8 cellular contexts compared by ENCODE assay signal in genomic region chr3:4303187-4304123, GRCh38. TPM values are rescaled to one million over a fixed set of nuclear protein-coding genes. Genes with fewer than 3 reads are reported as not detected.
A peak's percentile ranks its signal among the peaks of the same experiment; 100 is the strongest.
DNase-seq lines count a peak whose midpoint lies in the region; ATAC-seq, FAIRE-seq and TF ChIP-seq lines count a peak whose summit lies in the region.

Gene SETMAR, plus strand, starts transcription at chr3:4303369. Its CDS starts 2 bp downstream, at chr3:4303371.

- peak; percentile 82 for TF ChIP-seq POLR2A in endothelial cell of umbilical vein (IDR thresholded peaks at IDR 0.05; ENCODE audit: low read depth, low read length)

- H3K36me3 ChIP-seq in Caco-2 (ENCODE audit: control insufficient read depth, insufficient read depth, low read length) = no peaks in the 10 kb centered on the region
- peaks cover 19% of the 10 kb centered on the region for H3K36me3 ChIP-seq in OCI-LY1 (ENCODE audit: insufficient read depth, low read length)
- no peaks in the 10 kb centered on the region for H3K36me3 ChIP-seq in endothelial cell of umbilical vein (ENCODE audit: control insufficient read depth in 2 of 2, extremely low read depth in 1 of 2, insufficient read depth in 2 of 2, low read length in 2 of 2)

- H3K27me3 ChIP-seq in Caco-2 (replicated peaks; ENCODE audit: control insufficient read depth, insufficient read depth, low read length) (no peaks in the 10 kb centered on the region), OCI-LY1 (ENCODE audit: insufficient read depth, low read length) (no peaks in the 10 kb centered on the region), endothelial cell of umbilical vein (ENCODE audit: control insufficient read depth in 2 of 2, insufficient read depth in 2 of 2, low read length in 2 of 2) (no peaks in the 10 kb centered on the region)

- peaks cover 5% of the 10 kb centered on the region for H3K36me3 Mint-ChIP-seq in Caco-2 (ENCODE audit: insufficient read depth, unreplicated experiment)

- H3K79me2 ChIP-seq in OCI-LY1 (ENCODE audit: insufficient read depth, low read length) (no peaks in the 10 kb centered on the region), endothelial cell of umbilical vein (ENCODE audit: control insufficient read depth, insufficient read depth, low read length) (peaks cover 6% of the 10 kb centered on the region)

- POLR2A ChIA-PET in Caco-2 (lab: Charles Lee) (interaction anchor here (0.5 to 0.6 kb wide), 2 partner anchors 153 to 758 kb away, joined by 3 read pairs; no protein-coding TSS in a partner anchor), endothelial cell of umbilical vein (lab: Charles Lee) (interaction anchor here (0.5 kb wide), 1 partner anchor 710 kb away, joined by 3 read pairs; no protein-coding TSS in a partner anchor)

- H3K9me2 ChIP-seq in OCI-LY1 (ENCODE audit: low read depth, low read length) = no peaks in the 10 kb centered on the region

- no peaks in the 10 kb centered on the region for H3K27me3 Mint-ChIP-seq in Caco-2 (ENCODE audit: insufficient read depth, unreplicated experiment)

- no peaks in the 10 kb centered on the region for H3K9me1 ChIP-seq in endothelial cell of umbilical vein (replicated peaks; ENCODE audit: control insufficient read depth, extremely low read depth, insufficient read depth, low read length)

- H3K4me1 ChIP-seq in Caco-2 (peaks cover 17% of the 10 kb centered on the region), OCI-LY1 (ENCODE audit: insufficient read depth, low read length, severe bottlenecking) (peaks cover 13% of the 10 kb centered on the region), endothelial cell of umbilical vein (ENCODE audit: control insufficient read depth, extremely low read depth, insufficient read depth, low read length) (peaks cover 9% of the 10 kb centered on the region)

- peak; percentile 97 for ATAC-seq in GM21367 (IDR thresholded peaks at IDR 0.05; ENCODE audit: unreplicated experiment)

- FAIRE-seq in endothelial cell of umbilical vein (lab: Jason Lieb, UNC) = peak; percentile 92

- BruUV-seq in Caco-2 (replicated peaks; lab: Mats Ljungman, UMichigan) = TSS peak; percentile 30
- BruUV-seq in endothelial cell of umbilical vein (replicated peaks; lab: Mats Ljungman, UMichigan) = TSS peak; percentile 57

- H3K9me3 Mint-ChIP-seq in Caco-2 (ENCODE audit: unreplicated experiment) = no peaks in the 10 kb centered on the region

- H3K9me3 ChIP-seq in Caco-2 = no peaks in the 10 kb centered on the region
- no peaks in the 10 kb centered on the region for H3K9me3 ChIP-seq in OCI-LY1 (ENCODE audit: low read length)
- no peaks in the 10 kb centered on the region for H3K9me3 ChIP-seq in endothelial cell of umbilical vein (replicated peaks; ENCODE audit: control insufficient read depth, insufficient read depth, low read length)

- no peaks in the 10 kb centered on the region for H4K20me1 ChIP-seq in OCI-LY1 (ENCODE audit: insufficient read depth, low read length)
- H4K20me1 ChIP-seq in endothelial cell of umbilical vein (replicated peaks; ENCODE audit: control insufficient read depth, extremely low read depth, insufficient read depth, low read length) = no peaks in the 10 kb centered on the region

- peak within 1 kb of the TSS; percentile 72; the same call in 1 of the 2 replicates for H2AFZ ChIP-seq in OCI-LY1 (ENCODE audit: low read length)
- H2AFZ ChIP-seq in endothelial cell of umbilical vein (ENCODE audit: low read depth, low read length) = peak within 1 kb of the TSS; percentile 90

- peak within 1 kb of the TSS; percentile 98 for H3K9ac ChIP-seq in OCI-LY1 (ENCODE audit: low read length)
- peak within 1 kb of the TSS; percentile 76 for H3K9ac ChIP-seq in endothelial cell of umbilical vein (replicated peaks; ENCODE audit: extremely low read depth, insufficient read depth, low read length)

- peak within 1 kb of the TSS; percentile 94 for H3K4me3 Mint-ChIP-seq in Caco-2 (ENCODE audit: unreplicated experiment)

- intact Hi-C loops in Caco-2 (cut with micrococcal nuclease; ENCODE audit: unreplicated experiment) = no loop called here
- intact Hi-C loops in endothelial cell of umbilical vein (cut with micrococcal nuclease) = loop anchor here (1.0 to 2.0 kb wide), 2 partner anchors 189 to 330 kb away; partner anchors contain the start of gene ITPR1

- H3K4me1 Mint-ChIP-seq in Caco-2 (ENCODE audit: low read depth, unreplicated experiment) = peaks cover 16% of the 10 kb centered on the region

- dilution Hi-C loops in endothelial cell of umbilical vein (cut with MboI; ENCODE audit: extremely low pct_ligation_motif_present, low sequenced_read_pairs) = no loop called here

- peak within 1 kb of the TSS; percentile 81 for H3K4me3 ChIP-seq in Caco-2 (ENCODE audit: low read depth, low read length)
- H3K4me3 ChIP-seq in OCI-LY1 (ENCODE audit: low read depth, low read length, poor library complexity, severe bottlenecking) = peak within 1 kb of the TSS; percentile 97
- H3K4me3 ChIP-seq in endothelial cell of umbilical vein (replicated peaks in 1 of 3; ENCODE audit: insufficient read depth in 1 of 3, low read depth in 1 of 3, low read length in 3 of 3) = peak within 1 kb of the TSS; percentile 57 to 74 (median 59)

- no peaks in the 10 kb centered on the region for H3F3A ChIP-seq in OCI-LY1 (ENCODE audit: insufficient read depth, low read length)

- CTCF ChIA-PET in Caco-2 (lab: Charles Lee) (no interaction called here), endothelial cell of umbilical vein (lab: Charles Lee) (interaction anchor here (1.3 to 1.6 kb wide), 2 partner anchors 11 to 330 kb away, joined by 3 to 4 read pairs; no protein-coding TSS in a partner anchor)

- H3K4me2 ChIP-seq in OCI-LY1 (ENCODE audit: low read length) (peak within 1 kb of the TSS; percentile 89), endothelial cell of umbilical vein (ENCODE audit: insufficient read depth, low read length) (peak within 1 kb of the TSS; percentile 77)

- no peak for TF ChIP-seq CTCF in Caco-2 (IDR thresholded peaks at IDR 0.05; ENCODE audit: insufficient read depth in 1 of 2, low read depth in 1 of 2, low read length in 1 of 2, severe bottlenecking in 1 of 2, unreplicated experiment in 1 of 2)
- no peak for TF ChIP-seq CTCF in OCI-LY1 (IDR thresholded peaks at IDR 0.05; ENCODE audit: low read length)
- no peak for TF ChIP-seq CTCF in endothelial cell of umbilical vein (IDR thresholded peaks at IDR 0.05; ENCODE audit: extremely low read depth in 1 of 2, insufficient read depth in 1 of 2, low read depth in 1 of 2, low read length in 2 of 2)

- H3K27ac Mint-ChIP-seq in Caco-2 (ENCODE audit: unreplicated experiment) = peak within 1 kb of the TSS; percentile 95

- H3K27ac ChIP-seq in OCI-LY1 (ENCODE audit: low read depth, low read length, poor library complexity, severe bottlenecking) (peak within 1 kb of the TSS; percentile 70), endothelial cell of umbilical vein (ENCODE audit: insufficient read depth, low read depth, low read length) (peak within 1 kb of the TSS; percentile 81)

- DNase-seq in Caco-2 (peak; percentile 86 to 89), HT1080 (ENCODE audit: low read depth) (peak; percentile 81), endothelial cell of umbilical vein (ENCODE audit: low read depth, low spot score) (peak; percentile 85), middle frontal gyrus (ENCODE audit: extremely low spot score, low spot score) (peak; percentile 80)
- DNase-seq in activated CD8-positive, alpha-beta memory T cell treated with anti-CD3 and anti-CD28 coated beads, Interleukin-2, amount 50 U/mL, for 48 hours = peak; percentile 91
- peak; percentile 74 to 76 for DNase-seq in stimulated activated CD8-positive, alpha-beta memory T cell treated with anti-CD3 and anti-CD28 coated beads, Interleukin-2, amount 100 ng/mL, for 48 hours (ENCODE audit: low read depth in 2 of 2)

TF ChIP-seq in endothelial cell of umbilical vein, 7 proteins besides CTCF, POLR2A, EP300 and RAD21:
- TF ChIP-seq MAX (IDR thresholded peaks at IDR 0.05; ENCODE audit: insufficient read depth, insufficient read length) (peak; percentile 61), JUN (IDR thresholded peaks at IDR 0.05; ENCODE audit: borderline replicate concordance, insufficient read depth, insufficient read length, low read depth) (no peak), FOS (IDR thresholded peaks at IDR 0.05; ENCODE audit: borderline replicate concordance, insufficient read depth, low read length) (no peak), GATA2 (IDR thresholded peaks at IDR 0.05; ENCODE audit: insufficient read depth, insufficient read length, low read depth, low read length) (no peak), MYC (IDR thresholded peaks at IDR 0.05; ENCODE audit: low read depth, low read length) (no peak), EZH2 (IDR thresholded peaks at IDR 0.05; ENCODE audit: borderline replicate concordance, low read depth, low read length, severe bottlenecking) (no peak), POLR2AphosphoS5 (IDR thresholded peaks at IDR 0.05; ENCODE audit: insufficient read depth, low read depth, low read length) (peak; percentile 85)

RNA-seq across cellular contexts. Expression of gene SETMAR, which starts in this region (rescaled TPM):
- total RNA-seq in Caco-2 (2022) = 11.7 and 11.8 TPM in 2 replicates
- total RNA-seq in HT1080 (2014; rRNA removed; shearing (Covaris generic)) = 13.7 and 14.8 TPM in 2 replicates
- polyA plus RNA-seq in HT1080 (2015; cell fraction: cytosol; rRNA removed) = 7.6 and 8.7 TPM in 2 replicates
- polyA plus RNA-seq in HT1080 (2015; cell fraction: nucleus; rRNA removed) = 10.3 and 13.5 TPM in 2 replicates
- total RNA-seq in endothelial cell of umbilical vein = 15.4 and 15.9 TPM in 2 replicates
- 9.6 and 11.6 TPM in 2 replicates for polyA plus RNA-seq in endothelial cell of umbilical vein
- polyA plus RNA-seq in endothelial cell of umbilical vein (2011; cell fraction: cytosol; rRNA removed) = 13.3 and 14.9 TPM in 2 replicates
- polyA plus RNA-seq in endothelial cell of umbilical vein (2011; cell fraction: nucleus; rRNA removed) = 35.7 and 45.3 TPM in 2 replicates
- polyA plus RNA-seq in endothelial cell of umbilical vein (2012) = 13.1 and 14.2 TPM in 2 replicates
- 21.5 and 22.9 TPM in 2 replicates for polyA minus RNA-seq in endothelial cell of umbilical vein
- 6.1 TPM for polyA minus RNA-seq in endothelial cell of umbilical vein (2011; cell fraction: cytosol; rRNA and poly(A)+ RNA removed)
- 27.7 and 33.6 TPM in 2 replicates for polyA minus RNA-seq in endothelial cell of umbilical vein (2011; cell fraction: nucleus; rRNA and poly(A)+ RNA removed)

Comparison
In these comparisons a context has a peak if more than half of its experiments do, and no peak if none do; other contexts are left out.
1. Peak in every context shown above with its lines: DNase-seq, ATAC-seq, H3K4me3 ChIP-seq and H3K27ac ChIP-seq.